In the genomic region with DNA sequence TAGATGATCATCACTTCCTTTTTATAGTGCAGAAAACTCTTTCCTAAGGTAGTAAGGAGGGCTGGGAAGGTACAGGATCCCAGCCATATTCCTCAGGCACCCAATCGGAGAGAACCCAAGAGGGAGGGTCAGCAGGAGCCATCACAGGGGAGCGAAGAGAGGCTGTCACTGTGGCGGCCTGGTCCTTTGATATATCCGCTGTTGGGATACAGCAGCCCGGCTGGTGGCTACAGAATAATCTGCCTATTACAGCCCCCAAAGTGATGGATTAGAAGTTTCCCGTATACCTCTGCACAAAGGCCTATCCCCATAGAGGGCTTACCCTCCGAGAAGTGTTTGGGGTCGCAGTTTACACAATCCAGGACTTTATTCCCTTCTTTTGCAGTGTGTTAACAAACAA, we compare ENCODE assay signal across 9 cellular contexts. TPM values are rescaled to one million over a fixed set of nuclear protein-coding genes. Genes with fewer than 3 reads are reported as not detected.
DNase-seq lines count a peak whose midpoint lies in the region; TF ChIP-seq lines count a peak whose summit lies in the region.
"Had no signal": no experiment of that assay in that cellular context is flagged by ENCODE, and none has a peak within 500 bp of the region (broad histone marks: within the 10 kb centered on the region; RNA-seq: fewer than 3 reads in every experiment).

No MANE protein-coding gene starts in this region.

- 51 to 75% (median 60%) methylated on average over 8 of the region's 8 CpGs for WGBS in spleen, 5 donors

- H3K4me1 ChIP-seq in HAP-1: peaks cover 23% of the 10 kb centered on the region
- peaks cover 27 to 68% (median 42%) of the 10 kb centered on the region in 6 donors for H3K4me1 ChIP-seq in spleen

- H3K36me3 ChIP-seq in HAP-1 (replicated peaks) (no peaks in the 10 kb centered on the region), spleen (no peaks in the 10 kb centered on the region)

- no peak for TF ChIP-seq POLR2A in spleen (IDR thresholded peaks at IDR 0.05)

- no peaks in the 10 kb centered on the region for H3K9me3 ChIP-seq in HAP-1
- no peaks in the 10 kb centered on the region for H3K9me3 ChIP-seq in spleen

- DNase-seq in HAP-1 (ENCODE audit: low spot score in 2 of 2) (peak; percentile 20 to 59), RPMI8226 (peak; percentile 20), foreskin fibroblast (no peak), spleen (no peak), posterior vena cava (ENCODE audit: low spot score) (no peak), NCI-H2107 (lab: John Stamatoyannopoulos, UW) (no peak), SK-N-DZ (ENCODE audit: low spot score) (no peak), KG1 (lab: John Stamatoyannopoulos, UW) (no peak)

- in situ Hi-C loops in HAP-1 (cut with MboI; ENCODE audit: low sequenced_read_pairs): loop anchor here (10.0 to 25.0 kb wide), 3 partner anchors 105 to 552 kb away; partner anchors contain the start of genes PATL1 and STX3

- intact Hi-C loops in spleen (cut with DNase I; ENCODE audit: low total_unique reads): loop anchor here (10.0 kb wide), 1 partner anchor 55 kb away; the partner anchor contains the start of gene OSBP
- intact Hi-C loops in posterior vena cava (cut with DNase I): loop anchor here in 1 of 2 donors (10.0 kb wide), 2 partner anchors 55 to 105 kb away; partner anchors contain the start of genes OSBP and PATL1

- TF ChIP-seq CTCF in foreskin fibroblast (IDR thresholded peaks at IDR 0.05; ENCODE audit: low read depth, low read length) (no peak), spleen (IDR thresholded peaks at IDR 0.05 in 8 of 11, conservative IDR thresholded peaks at IDR 0.05 in 3 of 11) (no peak)

- peak overlapping the region in 7 of 8 donors; percentile 84 to 94 (median 88) for H3K27ac ChIP-seq in spleen

- no peaks in the 10 kb centered on the region for H3K27me3 ChIP-seq in HAP-1 (ENCODE audit: low read depth)
- H3K27me3 ChIP-seq in spleen (replicated peaks in 1 of 7): peaks cover 0 to 22% (median 0%) of the 10 kb centered on the region in 7 donors

- H3K4me3 ChIP-seq in HAP-1 (peak overlapping the region; percentile 74), foreskin fibroblast (ENCODE audit: low read depth in 1 of 2, low read length in 2 of 2) (peak overlapping the region; percentile 67 to 100), spleen (peak overlapping the region in 6 of 8 donors; percentile 70 to 94 (median 81))

RNA-seq across cellular contexts. Expression of gene OR4D9, which starts 48.5 kb away (rescaled TPM):
- total RNA-seq in spleen (not detected), posterior vena cava (not detected)
- not detected for polyA plus RNA-seq in spleen
- not detected in 2 replicates for polyA plus RNA-seq in SK-N-DZ (2014; cell fraction: cytosol; rRNA removed)
- not detected in 2 replicates for polyA plus RNA-seq in SK-N-DZ (2014; cell fraction: nucleus; rRNA removed)
- total RNA-seq: lung microvascular endothelial cell had no signal

RNA-seq across cellular contexts. Expression of gene OSBP, which starts 55.7 kb away (rescaled TPM):
- total RNA-seq in spleen (10 to 100 TPM; 33.9 to 39.9 (median 35.6) TPM), posterior vena cava (10 to 100 TPM; 29.7 to 35.7 TPM)
- polyA plus RNA-seq in spleen: 10 to 100 TPM in 1 of 3 donors, 1 to 10 TPM in 2; 7.0 to 10.6 (median 8.9) TPM
- 11.7 and 12.2 TPM in 2 replicates for polyA plus RNA-seq in SK-N-DZ (2014; cell fraction: cytosol; rRNA removed)
- polyA plus RNA-seq in SK-N-DZ (2014; cell fraction: nucleus; rRNA removed): 10.2 and 20.3 TPM in 2 replicates

RNA-seq across cellular contexts. Expression of gene OR4D11, which starts 56.5 kb away (rescaled TPM):
- total RNA-seq in spleen: not detected
- not detected for polyA plus RNA-seq in spleen
- not detected for total RNA-seq in posterior vena cava
- polyA plus RNA-seq in SK-N-DZ (2014; cell fraction: cytosol; rRNA removed): not detected in 2 replicates
- polyA plus RNA-seq in SK-N-DZ (2014; cell fraction: nucleus; rRNA removed): not detected in 2 replicates
- total RNA-seq: lung microvascular endothelial cell had no signal

Comparison
In these comparisons a context has a peak if more than half of its experiments do, and no peak if none do; other contexts are left out.
1. DNase-seq: peak in HAP-1 (2 of 2) and RPMI8226 (single experiment); none in foreskin fibroblast (0 of 2), spleen (single experiment), posterior vena cava (single experiment), NCI-H2107 (single experiment), SK-N-DZ (single experiment) and KG1 (single experiment).
2. Peak in every context shown above with its lines, with median percentiles within 50 percentile points of each other: H3K4me3 ChIP-seq.